In the genomic region with DNA sequence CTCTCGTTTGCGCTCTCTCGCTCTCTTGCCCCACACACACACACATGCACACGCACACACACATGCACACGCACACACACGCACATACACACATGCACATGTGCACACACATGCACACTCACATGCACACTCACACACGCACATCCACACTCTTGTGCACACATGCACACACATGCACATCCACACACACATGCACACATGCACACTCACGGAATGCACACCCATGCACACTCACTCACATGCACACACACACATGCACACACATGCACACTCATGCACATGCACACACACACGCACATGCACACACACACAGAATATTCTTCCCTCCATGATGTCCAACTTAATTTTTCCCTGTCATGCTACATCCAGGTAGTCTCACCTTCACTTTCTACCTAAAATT, we compare ENCODE assay signal across 15 cellular contexts.
A peak's percentile ranks its signal among the peaks of the same experiment; 100 is the strongest.
DNase-seq lines count a peak whose midpoint lies in the region; ATAC-seq, FAIRE-seq and TF ChIP-seq lines count a peak whose summit lies in the region.
"Had no signal": no experiment of that assay in that cellular context is flagged by ENCODE, and none has a peak within 500 bp of the region (broad histone marks: within the 10 kb centered on the region; RNA-seq: fewer than 3 reads in every experiment).

No MANE protein-coding gene starts in this region.

- H3K27ac ChIP-seq in H1 (ENCODE audit: low read depth, low read length) (no peak overlapping the region), kidney (ENCODE audit: low read depth in 2 of 2, low read length in 2 of 2) (no peak overlapping the region)
- H3K27ac ChIP-seq: GM23248 had no signal

- no peaks in the 10 kb centered on the region for H3K27me3 ChIP-seq in H1 (replicated peaks in 1 of 4; ENCODE audit: control insufficient read depth in 3 of 4, extremely low read depth in 1 of 4, insufficient read depth in 3 of 4, low read length in 3 of 4)

- H3K9me3 Mint-ChIP-seq in activated naive CD8-positive, alpha-beta T cell treated with anti-CD3 and anti-CD28 coated beads, Interleukin-2, amount 10 ng/mL, durations not matched to agents 7 days and 5 days, result peaks cover 4% of the 10 kb centered on the region
- peaks cover 4% of the 10 kb centered on the region for H3K9me3 Mint-ChIP-seq in activated naive CD8-positive, alpha-beta T cell treated with anti-CD3 and anti-CD28 coated beads, Interleukin-2, amount 50 U/mL, for 24 hours
- H3K9me3 Mint-ChIP-seq in WTC11, result peaks cover 6% of the 10 kb centered on the region

- H3K4me1 Mint-ChIP-seq in activated naive CD8-positive, alpha-beta T cell treated with anti-CD3 and anti-CD28 coated beads, Interleukin-2, amount 10 ng/mL, durations not matched to agents 7 days and 5 days, result no peaks in the 10 kb centered on the region
- no peaks in the 10 kb centered on the region for H3K4me1 Mint-ChIP-seq in activated naive CD8-positive, alpha-beta T cell treated with anti-CD3 and anti-CD28 coated beads, Interleukin-2, amount 50 U/mL, for 24 hours
- H3K4me1 Mint-ChIP-seq in WTC11, result peaks cover 7% of the 10 kb centered on the region

- H3K4me2 ChIP-seq in H1 (ENCODE audit: insufficient read depth in 1 of 2, low read depth in 2 of 2, low read length in 2 of 2), result no peak overlapping the region

- H3K9me3 ChIP-seq in H1 (ENCODE audit: insufficient read depth in 2 of 2, low read depth in 1 of 2, low read length in 1 of 2) (no peaks in the 10 kb centered on the region), kidney (ENCODE audit: control insufficient read depth in 1 of 2, low read length in 2 of 2) (no peaks in the 10 kb centered on the region)

- H2BK15ac ChIP-seq in H1 (ENCODE audit: low read length), result no peak overlapping the region

- H4K8ac ChIP-seq in H1 (ENCODE audit: extremely low read depth, insufficient read depth, low read length), result no peak overlapping the region

- H4K20me1 ChIP-seq in H1 (replicated peaks in 1 of 2; ENCODE audit: control insufficient read depth in 1 of 2, insufficient read depth in 2 of 2, low read length in 2 of 2), result peaks cover 0 to 3% of the 10 kb centered on the region in 2 experiments

- H3K18ac ChIP-seq in H1 (ENCODE audit: extremely low read depth, low read length), result no peak overlapping the region

- no peak overlapping the region for H3K56ac ChIP-seq in H1 (replicated peaks; ENCODE audit: insufficient read length, low read depth, low read length)

- no peak overlapping the region for H2BK120ac ChIP-seq in H1 (replicated peaks; ENCODE audit: low read depth, low read length)

- FAIRE-seq in H1 (lab: Jason Lieb, UNC) (no peak), urothelium cell line (lab: Jason Lieb, UNC) (peak; percentile 27), kidney (lab: Jason Lieb, UNC) (no peak)

- no peaks in the 10 kb centered on the region for H3K79me1 ChIP-seq in H1 (ENCODE audit: low read depth, low read length)

- no peak overlapping the region for H3K14ac ChIP-seq in H1 (ENCODE audit: insufficient read length)

- no peaks in the 10 kb centered on the region; the same call in 1 of the 2 replicates for H3K23me2 ChIP-seq in H1 (ENCODE audit: low read depth, low read length)

- H3K4me1 ChIP-seq in H1 (replicated peaks in 1 of 4; ENCODE audit: control insufficient read depth in 3 of 4, insufficient read depth in 4 of 4, low read length in 3 of 4) (no peaks in the 10 kb centered on the region), kidney (ENCODE audit: control insufficient read depth in 1 of 2, insufficient read depth in 1 of 2, low read depth in 1 of 2, low read length in 2 of 2) (no peaks in the 10 kb centered on the region)

- intact Hi-C loops in kidney (cut with DNase I), result no loop called here

- H3K4me3 ChIP-seq in H1 (ENCODE audit: extremely low read depth in 1 of 4, insufficient read depth in 2 of 4, low read depth in 3 of 4, low read length in 4 of 4), result no peak overlapping the region
- H3K4me3 ChIP-seq in kidney (ENCODE audit: low read length in 2 of 2), result no peak overlapping the region
- H3K4me3 ChIP-seq: GM23248 had no signal

- TF ChIP-seq EP300 in H1 (IDR thresholded peaks at IDR 0.05; ENCODE audit: borderline replicate concordance in 1 of 2, low read depth in 2 of 2, low read length in 2 of 2), result no peak

- TF ChIP-seq POLR2A in H1 (IDR thresholded peaks at IDR 0.05; ENCODE audit: control extremely low read depth in 1 of 2, low read depth in 2 of 2, low read length in 2 of 2), result no peak

- H2BK12ac ChIP-seq in H1 (ENCODE audit: low read depth, low read length), result no peak overlapping the region

- H3K27ac Mint-ChIP-seq in activated naive CD8-positive, alpha-beta T cell treated with anti-CD3 and anti-CD28 coated beads, Interleukin-2, amount 10 ng/mL, durations not matched to agents 7 days and 5 days, result peak overlapping the region; percentile 41
- no peak overlapping the region for H3K27ac Mint-ChIP-seq in activated naive CD8-positive, alpha-beta T cell treated with anti-CD3 and anti-CD28 coated beads, Interleukin-2, amount 50 U/mL, for 24 hours
- no peak overlapping the region for H3K27ac Mint-ChIP-seq in WTC11
- H3K27ac Mint-ChIP-seq: CD4-positive, alpha-beta T cell; HFFc6 had no signal

- no peak for DNase-seq in activated naive CD8-positive, alpha-beta T cell treated with anti-CD3 and anti-CD28 coated beads, Interleukin-2, amount 10 ng/mL, durations not matched to agents 7 days and 5 days
- no peak for DNase-seq in activated naive CD8-positive, alpha-beta T cell treated with anti-CD3 and anti-CD28 coated beads, Interleukin-2, amount 50 U/mL, for 24 hours
- no peak for DNase-seq in WTC11 (ENCODE audit: low spot score)
- no peak for DNase-seq in H1 (ENCODE audit: low read depth in 1 of 2, low spot score in 2 of 2)
- DNase-seq in urothelium cell line (ENCODE audit: low spot score), result no peak
- no peak for DNase-seq in NCI-H69 (lab: John Stamatoyannopoulos, UW)
- no peak for DNase-seq in kidney
- no peak for DNase-seq in GF-D8 (lab: John Stamatoyannopoulos, UW)
- DNase-seq: ACHN; C1 segment of cervical spinal cord; CD4-positive, alpha-beta T cell; DMS79; GM23248; H7; HFFc6 had no signal

- no peak for TF ChIP-seq RAD21 in H1 (IDR thresholded peaks at IDR 0.05 in 1 of 2, conservative IDR thresholded peaks at IDR 0.05 in 1 of 2; ENCODE audit: low read depth in 2 of 2, low read length in 2 of 2)

- no peaks in the 10 kb centered on the region for H3K36me3 ChIP-seq in H1 (ENCODE audit: control insufficient read depth in 2 of 4, insufficient read depth in 4 of 4, low read length in 3 of 4)
- no peaks in the 10 kb centered on the region for H3K36me3 ChIP-seq in kidney (ENCODE audit: control insufficient read depth in 1 of 2, insufficient read depth in 2 of 2, low read length in 2 of 2)

- H3K4me3 Mint-ChIP-seq in activated naive CD8-positive, alpha-beta T cell treated with anti-CD3 and anti-CD28 coated beads, Interleukin-2, amount 10 ng/mL, durations not matched to agents 7 days and 5 days, result no peak overlapping the region
- H3K4me3 Mint-ChIP-seq in activated naive CD8-positive, alpha-beta T cell treated with anti-CD3 and anti-CD28 coated beads, Interleukin-2, amount 50 U/mL, for 24 hours, result no peak overlapping the region
- no peak overlapping the region for H3K4me3 Mint-ChIP-seq in WTC11
- H3K4me3 Mint-ChIP-seq: CD4-positive, alpha-beta T cell; HFFc6 had no signal

- no peak overlapping the region for H2BK20ac ChIP-seq in H1 (ENCODE audit: low read length)

- no peak overlapping the region for H2AFZ ChIP-seq in H1 (ENCODE audit: low read length)
- H2AFZ ChIP-seq: GM23248 had no signal

- WGBS in H1 (ENCODE audit: extremely low coverage in 1 of 2, insufficient coverage in 1 of 2, insufficient read length in 1 of 2, insufficient replicate concordance in 2 of 2, low coverage in 1 of 2, low lambda C conversion rate in 2 of 2, missing lambda C conversion rate in 1 of 2), 2 experiments, result 91% methylated on average over 9 of the region's 9 CpGs; no CpG with 5 or more reads in 1 of the 2 experiments

- H4K91ac ChIP-seq in H1 (replicated peaks; ENCODE audit: insufficient read length, low read length), result peak overlapping the region; percentile 51

- no peaks in the 10 kb centered on the region for H3K79me2 ChIP-seq in H1 (ENCODE audit: control insufficient read depth in 1 of 2, insufficient read depth in 2 of 2, low read length in 2 of 2)

- TF ChIP-seq CTCF in WTC11 (IDR thresholded peaks at IDR 0.05), result no peak
- no peak for TF ChIP-seq CTCF in H1 (IDR thresholded peaks at IDR 0.05; ENCODE audit: control extremely low read depth in 1 of 3, insufficient read depth in 1 of 3, low read depth in 1 of 3, low read length in 3 of 3)
- TF ChIP-seq CTCF in kidney (IDR thresholded peaks at IDR 0.05; ENCODE audit: borderline replicate concordance, extremely low read depth, insufficient read depth), result no peak

- CTCF ChIA-PET in WTC11 (lab: Charles Lee), result no interaction called here
- CTCF ChIA-PET in H1 (lab: Charles Lee; ENCODE audit: partially characterized antibody), result no interaction called here

- H3K36me3 Mint-ChIP-seq in activated naive CD8-positive, alpha-beta T cell treated with anti-CD3 and anti-CD28 coated beads, Interleukin-2, amount 10 ng/mL, durations not matched to agents 7 days and 5 days, result no peaks in the 10 kb centered on the region
- no peaks in the 10 kb centered on the region for H3K36me3 Mint-ChIP-seq in activated naive CD8-positive, alpha-beta T cell treated with anti-CD3 and anti-CD28 coated beads, Interleukin-2, amount 50 U/mL, for 24 hours (ENCODE audit: low read depth)
- H3K36me3 Mint-ChIP-seq in WTC11, result no peaks in the 10 kb centered on the region

- no peak overlapping the region for H3K4ac ChIP-seq in H1 (replicated peaks; ENCODE audit: insufficient read length, low read depth, low read length)

- POLR2A ChIA-PET in activated naive CD8-positive, alpha-beta T cell treated with anti-CD3 and anti-CD28 coated beads, Interleukin-2, amount 10 ng/mL, durations not matched to agents 7 days and 5 days (lab: Charles Lee), result no interaction called here
- POLR2A ChIA-PET in WTC11 (lab: Charles Lee) (no interaction called here), H1 (lab: Charles Lee; ENCODE audit: partially characterized antibody) (no interaction called here)

- no peaks in the 10 kb centered on the region for H3K27me3 Mint-ChIP-seq in activated naive CD8-positive, alpha-beta T cell treated with anti-CD3 and anti-CD28 coated beads, Interleukin-2, amount 10 ng/mL, durations not matched to agents 7 days and 5 days
- no peaks in the 10 kb centered on the region for H3K27me3 Mint-ChIP-seq in activated naive CD8-positive, alpha-beta T cell treated with anti-CD3 and anti-CD28 coated beads, Interleukin-2, amount 50 U/mL, for 24 hours
- no peaks in the 10 kb centered on the region for H3K27me3 Mint-ChIP-seq in WTC11 (ENCODE audit: low read depth)
- H3K27me3 Mint-ChIP-seq: CD4-positive, alpha-beta T cell had no signal

- no peak overlapping the region for H4K5ac ChIP-seq in H1 (ENCODE audit: insufficient read length, low read depth, low read length)

- no peak overlapping the region for H2BK5ac ChIP-seq in H1 (ENCODE audit: low read depth, low read length)

- H3K23ac ChIP-seq in H1 (ENCODE audit: insufficient read length), result no peak overlapping the region

- H3K9ac ChIP-seq in H1 (replicated peaks in 1 of 4; ENCODE audit: extremely low read depth in 1 of 4, low read depth in 3 of 4, low read length in 3 of 4) (peak overlapping the region in 1 of 4 experiments; percentile 34; a peak in 1 of 7 replicates), kidney (ENCODE audit: low read length in 2 of 2) (no peak overlapping the region)
- H3K9ac ChIP-seq: GM23248 had no signal

- H2AK5ac ChIP-seq in H1 (ENCODE audit: low read depth, low read length), result no peak overlapping the region; the same call in 1 of the 2 replicates

- ATAC-seq in activated naive CD8-positive, alpha-beta T cell treated with anti-CD3 and anti-CD28 coated beads, Interleukin-2, amount 10 ng/mL, durations not matched to agents 7 days and 5 days (ENCODE audit: low read depth), result no peak
- ATAC-seq in activated naive CD8-positive, alpha-beta T cell treated with anti-CD3 and anti-CD28 coated beads, Interleukin-2, amount 50 U/mL, for 24 hours, result no peak
- no peak for ATAC-seq in WTC11
